1 cellular context compared by ENCODE assay signal in the genomic region with DNA sequence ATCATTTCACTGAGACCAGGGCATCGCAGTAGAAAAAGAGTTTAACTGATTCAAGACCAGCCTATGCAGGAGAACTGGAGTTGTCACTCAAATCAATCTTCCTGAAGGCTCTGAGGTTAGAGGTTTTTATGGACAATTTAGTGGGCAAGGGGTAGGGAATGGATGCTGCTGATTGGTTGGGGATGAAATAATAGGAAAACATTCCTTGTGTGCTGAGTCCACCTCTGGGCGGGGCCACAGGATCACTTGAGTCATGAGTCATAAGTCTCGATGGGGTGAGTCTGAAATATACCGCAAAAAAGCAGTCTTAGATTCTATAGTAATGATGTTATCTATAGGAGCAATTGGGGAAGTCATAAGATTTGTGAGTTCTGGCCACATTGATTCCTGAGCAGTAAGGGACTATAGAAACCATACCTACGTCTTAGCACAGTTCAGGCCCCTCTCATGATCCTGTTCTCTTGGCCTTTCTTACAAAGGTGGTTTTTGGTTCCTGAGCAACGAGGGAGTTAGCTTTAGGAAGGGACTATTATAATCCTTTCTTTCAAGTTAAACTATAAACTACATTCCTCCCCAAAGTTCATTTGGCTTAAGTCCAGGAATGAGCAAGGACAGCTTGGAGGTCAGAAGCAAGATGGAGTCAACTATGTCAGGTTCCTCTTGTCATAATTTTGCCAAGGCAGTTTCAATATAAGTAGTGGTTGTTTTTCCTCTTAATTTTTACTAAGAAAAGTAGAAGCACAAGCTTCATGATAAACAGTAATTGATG.
TF ChIP-seq lines count a peak whose summit lies in the region.

No MANE protein-coding gene starts in this region.

TF ChIP-seq in K562, 482 proteins besides CTCF, POLR2A, EP300 and RAD21 (continued from another document and continues in another):
- TF ChIP-seq, protein P1, sequence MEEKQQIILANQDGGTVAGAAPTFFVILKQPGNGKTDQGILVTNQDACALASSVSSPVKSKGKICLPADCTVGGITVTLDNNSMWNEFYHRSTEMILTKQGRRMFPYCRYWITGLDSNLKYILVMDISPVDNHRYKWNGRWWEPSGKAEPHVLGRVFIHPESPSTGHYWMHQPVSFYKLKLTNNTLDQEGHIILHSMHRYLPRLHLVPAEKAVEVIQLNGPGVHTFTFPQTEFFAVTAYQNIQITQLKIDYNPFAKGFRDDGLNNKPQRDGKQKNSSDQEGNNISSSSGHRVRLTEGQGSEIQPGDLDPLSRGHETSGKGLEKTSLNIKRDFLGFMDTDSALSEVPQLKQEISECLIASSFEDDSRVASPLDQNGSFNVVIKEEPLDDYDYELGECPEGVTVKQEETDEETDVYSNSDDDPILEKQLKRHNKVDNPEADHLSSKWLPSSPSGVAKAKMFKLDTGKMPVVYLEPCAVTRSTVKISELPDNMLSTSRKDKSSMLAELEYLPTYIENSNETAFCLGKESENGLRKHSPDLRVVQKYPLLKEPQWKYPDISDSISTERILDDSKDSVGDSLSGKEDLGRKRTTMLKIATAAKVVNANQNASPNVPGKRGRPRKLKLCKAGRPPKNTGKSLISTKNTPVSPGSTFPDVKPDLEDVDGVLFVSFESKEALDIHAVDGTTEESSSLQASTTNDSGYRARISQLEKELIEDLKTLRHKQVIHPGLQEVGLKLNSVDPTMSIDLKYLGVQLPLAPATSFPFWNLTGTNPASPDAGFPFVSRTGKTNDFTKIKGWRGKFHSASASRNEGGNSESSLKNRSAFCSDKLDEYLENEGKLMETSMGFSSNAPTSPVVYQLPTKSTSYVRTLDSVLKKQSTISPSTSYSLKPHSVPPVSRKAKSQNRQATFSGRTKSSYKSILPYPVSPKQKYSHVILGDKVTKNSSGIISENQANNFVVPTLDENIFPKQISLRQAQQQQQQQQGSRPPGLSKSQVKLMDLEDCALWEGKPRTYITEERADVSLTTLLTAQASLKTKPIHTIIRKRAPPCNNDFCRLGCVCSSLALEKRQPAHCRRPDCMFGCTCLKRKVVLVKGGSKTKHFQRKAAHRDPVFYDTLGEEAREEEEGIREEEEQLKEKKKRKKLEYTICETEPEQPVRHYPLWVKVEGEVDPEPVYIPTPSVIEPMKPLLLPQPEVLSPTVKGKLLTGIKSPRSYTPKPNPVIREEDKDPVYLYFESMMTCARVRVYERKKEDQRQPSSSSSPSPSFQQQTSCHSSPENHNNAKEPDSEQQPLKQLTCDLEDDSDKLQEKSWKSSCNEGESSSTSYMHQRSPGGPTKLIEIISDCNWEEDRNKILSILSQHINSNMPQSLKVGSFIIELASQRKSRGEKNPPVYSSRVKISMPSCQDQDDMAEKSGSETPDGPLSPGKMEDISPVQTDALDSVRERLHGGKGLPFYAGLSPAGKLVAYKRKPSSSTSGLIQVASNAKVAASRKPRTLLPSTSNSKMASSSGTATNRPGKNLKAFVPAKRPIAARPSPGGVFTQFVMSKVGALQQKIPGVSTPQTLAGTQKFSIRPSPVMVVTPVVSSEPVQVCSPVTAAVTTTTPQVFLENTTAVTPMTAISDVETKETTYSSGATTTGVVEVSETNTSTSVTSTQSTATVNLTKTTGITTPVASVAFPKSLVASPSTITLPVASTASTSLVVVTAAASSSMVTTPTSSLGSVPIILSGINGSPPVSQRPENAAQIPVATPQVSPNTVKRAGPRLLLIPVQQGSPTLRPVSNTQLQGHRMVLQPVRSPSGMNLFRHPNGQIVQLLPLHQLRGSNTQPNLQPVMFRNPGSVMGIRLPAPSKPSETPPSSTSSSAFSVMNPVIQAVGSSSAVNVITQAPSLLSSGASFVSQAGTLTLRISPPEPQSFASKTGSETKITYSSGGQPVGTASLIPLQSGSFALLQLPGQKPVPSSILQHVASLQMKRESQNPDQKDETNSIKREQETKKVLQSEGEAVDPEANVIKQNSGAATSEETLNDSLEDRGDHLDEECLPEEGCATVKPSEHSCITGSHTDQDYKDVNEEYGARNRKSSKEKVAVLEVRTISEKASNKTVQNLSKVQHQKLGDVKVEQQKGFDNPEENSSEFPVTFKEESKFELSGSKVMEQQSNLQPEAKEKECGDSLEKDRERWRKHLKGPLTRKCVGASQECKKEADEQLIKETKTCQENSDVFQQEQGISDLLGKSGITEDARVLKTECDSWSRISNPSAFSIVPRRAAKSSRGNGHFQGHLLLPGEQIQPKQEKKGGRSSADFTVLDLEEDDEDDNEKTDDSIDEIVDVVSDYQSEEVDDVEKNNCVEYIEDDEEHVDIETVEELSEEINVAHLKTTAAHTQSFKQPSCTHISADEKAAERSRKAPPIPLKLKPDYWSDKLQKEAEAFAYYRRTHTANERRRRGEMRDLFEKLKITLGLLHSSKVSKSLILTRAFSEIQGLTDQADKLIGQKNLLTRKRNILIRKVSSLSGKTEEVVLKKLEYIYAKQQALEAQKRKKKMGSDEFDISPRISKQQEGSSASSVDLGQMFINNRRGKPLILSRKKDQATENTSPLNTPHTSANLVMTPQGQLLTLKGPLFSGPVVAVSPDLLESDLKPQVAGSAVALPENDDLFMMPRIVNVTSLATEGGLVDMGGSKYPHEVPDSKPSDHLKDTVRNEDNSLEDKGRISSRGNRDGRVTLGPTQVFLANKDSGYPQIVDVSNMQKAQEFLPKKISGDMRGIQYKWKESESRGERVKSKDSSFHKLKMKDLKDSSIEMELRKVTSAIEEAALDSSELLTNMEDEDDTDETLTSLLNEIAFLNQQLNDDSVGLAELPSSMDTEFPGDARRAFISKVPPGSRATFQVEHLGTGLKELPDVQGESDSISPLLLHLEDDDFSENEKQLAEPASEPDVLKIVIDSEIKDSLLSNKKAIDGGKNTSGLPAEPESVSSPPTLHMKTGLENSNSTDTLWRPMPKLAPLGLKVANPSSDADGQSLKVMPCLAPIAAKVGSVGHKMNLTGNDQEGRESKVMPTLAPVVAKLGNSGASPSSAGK (IDR thresholded peaks at IDR 0.05): no peak
- TF ChIP-seq KHSRP (IDR thresholded peaks at IDR 0.05) (no peak), ZNF23 (CRISPR knock-in tag; IDR thresholded peaks at IDR 0.05) (peak; percentile 87), PCBP1 (IDR thresholded peaks at IDR 0.05; ENCODE audit: low read depth, low read length, poor library complexity, severe bottlenecking) (no peak), NCOA2 (IDR thresholded peaks at IDR 0.05; ENCODE audit: partially characterized antibody in 2 of 2) (no peak)
- TF ChIP-seq, protein P2, sequence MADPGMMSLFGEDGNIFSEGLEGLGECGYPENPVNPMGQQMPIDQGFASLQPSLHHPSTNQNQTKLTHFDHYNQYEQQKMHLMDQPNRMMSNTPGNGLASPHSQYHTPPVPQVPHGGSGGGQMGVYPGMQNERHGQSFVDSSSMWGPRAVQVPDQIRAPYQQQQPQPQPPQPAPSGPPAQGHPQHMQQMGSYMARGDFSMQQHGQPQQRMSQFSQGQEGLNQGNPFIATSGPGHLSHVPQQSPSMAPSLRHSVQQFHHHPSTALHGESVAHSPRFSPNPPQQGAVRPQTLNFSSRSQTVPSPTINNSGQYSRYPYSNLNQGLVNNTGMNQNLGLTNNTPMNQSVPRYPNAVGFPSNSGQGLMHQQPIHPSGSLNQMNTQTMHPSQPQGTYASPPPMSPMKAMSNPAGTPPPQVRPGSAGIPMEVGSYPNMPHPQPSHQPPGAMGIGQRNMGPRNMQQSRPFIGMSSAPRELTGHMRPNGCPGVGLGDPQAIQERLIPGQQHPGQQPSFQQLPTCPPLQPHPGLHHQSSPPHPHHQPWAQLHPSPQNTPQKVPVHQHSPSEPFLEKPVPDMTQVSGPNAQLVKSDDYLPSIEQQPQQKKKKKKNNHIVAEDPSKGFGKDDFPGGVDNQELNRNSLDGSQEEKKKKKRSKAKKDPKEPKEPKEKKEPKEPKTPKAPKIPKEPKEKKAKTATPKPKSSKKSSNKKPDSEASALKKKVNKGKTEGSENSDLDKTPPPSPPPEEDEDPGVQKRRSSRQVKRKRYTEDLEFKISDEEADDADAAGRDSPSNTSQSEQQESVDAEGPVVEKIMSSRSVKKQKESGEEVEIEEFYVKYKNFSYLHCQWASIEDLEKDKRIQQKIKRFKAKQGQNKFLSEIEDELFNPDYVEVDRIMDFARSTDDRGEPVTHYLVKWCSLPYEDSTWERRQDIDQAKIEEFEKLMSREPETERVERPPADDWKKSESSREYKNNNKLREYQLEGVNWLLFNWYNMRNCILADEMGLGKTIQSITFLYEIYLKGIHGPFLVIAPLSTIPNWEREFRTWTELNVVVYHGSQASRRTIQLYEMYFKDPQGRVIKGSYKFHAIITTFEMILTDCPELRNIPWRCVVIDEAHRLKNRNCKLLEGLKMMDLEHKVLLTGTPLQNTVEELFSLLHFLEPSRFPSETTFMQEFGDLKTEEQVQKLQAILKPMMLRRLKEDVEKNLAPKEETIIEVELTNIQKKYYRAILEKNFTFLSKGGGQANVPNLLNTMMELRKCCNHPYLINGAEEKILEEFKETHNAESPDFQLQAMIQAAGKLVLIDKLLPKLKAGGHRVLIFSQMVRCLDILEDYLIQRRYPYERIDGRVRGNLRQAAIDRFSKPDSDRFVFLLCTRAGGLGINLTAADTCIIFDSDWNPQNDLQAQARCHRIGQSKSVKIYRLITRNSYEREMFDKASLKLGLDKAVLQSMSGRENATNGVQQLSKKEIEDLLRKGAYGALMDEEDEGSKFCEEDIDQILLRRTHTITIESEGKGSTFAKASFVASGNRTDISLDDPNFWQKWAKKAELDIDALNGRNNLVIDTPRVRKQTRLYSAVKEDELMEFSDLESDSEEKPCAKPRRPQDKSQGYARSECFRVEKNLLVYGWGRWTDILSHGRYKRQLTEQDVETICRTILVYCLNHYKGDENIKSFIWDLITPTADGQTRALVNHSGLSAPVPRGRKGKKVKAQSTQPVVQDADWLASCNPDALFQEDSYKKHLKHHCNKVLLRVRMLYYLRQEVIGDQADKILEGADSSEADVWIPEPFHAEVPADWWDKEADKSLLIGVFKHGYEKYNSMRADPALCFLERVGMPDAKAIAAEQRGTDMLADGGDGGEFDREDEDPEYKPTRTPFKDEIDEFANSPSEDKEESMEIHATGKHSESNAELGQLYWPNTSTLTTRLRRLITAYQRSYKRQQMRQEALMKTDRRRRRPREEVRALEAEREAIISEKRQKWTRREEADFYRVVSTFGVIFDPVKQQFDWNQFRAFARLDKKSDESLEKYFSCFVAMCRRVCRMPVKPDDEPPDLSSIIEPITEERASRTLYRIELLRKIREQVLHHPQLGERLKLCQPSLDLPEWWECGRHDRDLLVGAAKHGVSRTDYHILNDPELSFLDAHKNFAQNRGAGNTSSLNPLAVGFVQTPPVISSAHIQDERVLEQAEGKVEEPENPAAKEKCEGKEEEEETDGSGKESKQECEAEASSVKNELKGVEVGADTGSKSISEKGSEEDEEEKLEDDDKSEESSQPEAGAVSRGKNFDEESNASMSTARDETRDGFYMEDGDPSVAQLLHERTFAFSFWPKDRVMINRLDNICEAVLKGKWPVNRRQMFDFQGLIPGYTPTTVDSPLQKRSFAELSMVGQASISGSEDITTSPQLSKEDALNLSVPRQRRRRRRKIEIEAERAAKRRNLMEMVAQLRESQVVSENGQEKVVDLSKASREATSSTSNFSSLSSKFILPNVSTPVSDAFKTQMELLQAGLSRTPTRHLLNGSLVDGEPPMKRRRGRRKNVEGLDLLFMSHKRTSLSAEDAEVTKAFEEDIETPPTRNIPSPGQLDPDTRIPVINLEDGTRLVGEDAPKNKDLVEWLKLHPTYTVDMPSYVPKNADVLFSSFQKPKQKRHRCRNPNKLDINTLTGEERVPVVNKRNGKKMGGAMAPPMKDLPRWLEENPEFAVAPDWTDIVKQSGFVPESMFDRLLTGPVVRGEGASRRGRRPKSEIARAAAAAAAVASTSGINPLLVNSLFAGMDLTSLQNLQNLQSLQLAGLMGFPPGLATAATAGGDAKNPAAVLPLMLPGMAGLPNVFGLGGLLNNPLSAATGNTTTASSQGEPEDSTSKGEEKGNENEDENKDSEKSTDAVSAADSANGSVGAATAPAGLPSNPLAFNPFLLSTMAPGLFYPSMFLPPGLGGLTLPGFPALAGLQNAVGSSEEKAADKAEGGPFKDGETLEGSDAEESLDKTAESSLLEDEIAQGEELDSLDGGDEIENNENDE (IDR thresholded peaks at IDR 0.05; ENCODE audit: low read depth, low read length): no peak
- TF ChIP-seq, protein P3, sequence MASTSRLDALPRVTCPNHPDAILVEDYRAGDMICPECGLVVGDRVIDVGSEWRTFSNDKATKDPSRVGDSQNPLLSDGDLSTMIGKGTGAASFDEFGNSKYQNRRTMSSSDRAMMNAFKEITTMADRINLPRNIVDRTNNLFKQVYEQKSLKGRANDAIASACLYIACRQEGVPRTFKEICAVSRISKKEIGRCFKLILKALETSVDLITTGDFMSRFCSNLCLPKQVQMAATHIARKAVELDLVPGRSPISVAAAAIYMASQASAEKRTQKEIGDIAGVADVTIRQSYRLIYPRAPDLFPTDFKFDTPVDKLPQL (IDR thresholded peaks at IDR 0.05; ENCODE audit: extremely low read depth, insufficient read length): no peak
- TF ChIP-seq, protein P4, sequence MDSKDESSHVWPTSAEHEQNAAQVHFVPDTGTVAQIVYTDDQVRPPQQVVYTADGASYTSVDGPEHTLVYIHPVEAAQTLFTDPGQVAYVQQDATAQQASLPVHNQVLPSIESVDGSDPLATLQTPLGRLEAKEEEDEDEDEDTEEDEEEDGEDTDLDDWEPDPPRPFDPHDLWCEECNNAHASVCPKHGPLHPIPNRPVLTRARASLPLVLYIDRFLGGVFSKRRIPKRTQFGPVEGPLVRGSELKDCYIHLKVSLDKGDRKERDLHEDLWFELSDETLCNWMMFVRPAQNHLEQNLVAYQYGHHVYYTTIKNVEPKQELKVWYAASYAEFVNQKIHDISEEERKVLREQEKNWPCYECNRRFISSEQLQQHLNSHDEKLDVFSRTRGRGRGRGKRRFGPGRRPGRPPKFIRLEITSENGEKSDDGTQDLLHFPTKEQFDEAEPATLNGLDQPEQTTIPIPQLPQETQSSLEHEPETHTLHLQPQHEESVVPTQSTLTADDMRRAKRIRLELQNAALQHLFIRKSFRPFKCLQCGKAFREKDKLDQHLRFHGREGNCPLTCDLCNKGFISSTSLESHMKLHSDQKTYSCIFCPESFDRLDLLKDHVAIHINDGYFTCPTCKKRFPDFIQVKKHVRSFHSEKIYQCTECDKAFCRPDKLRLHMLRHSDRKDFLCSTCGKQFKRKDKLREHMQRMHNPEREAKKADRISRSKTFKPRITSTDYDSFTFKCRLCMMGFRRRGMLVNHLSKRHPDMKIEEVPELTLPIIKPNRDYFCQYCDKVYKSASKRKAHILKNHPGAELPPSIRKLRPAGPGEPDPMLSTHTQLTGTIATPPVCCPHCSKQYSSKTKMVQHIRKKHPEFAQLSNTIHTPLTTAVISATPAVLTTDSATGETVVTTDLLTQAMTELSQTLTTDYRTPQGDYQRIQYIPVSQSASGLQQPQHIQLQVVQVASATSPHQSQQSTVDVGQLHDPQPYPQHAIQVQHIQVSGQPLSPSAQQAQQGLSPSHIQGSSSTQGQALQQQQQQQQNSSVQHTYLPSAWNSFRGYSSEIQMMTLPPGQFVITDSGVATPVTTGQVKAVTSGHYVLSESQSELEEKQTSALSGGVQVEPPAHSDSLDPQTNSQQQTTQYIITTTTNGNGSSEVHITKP (IDR thresholded peaks at IDR 0.05; ENCODE audit: partially characterized antibody): peak; percentile 69
- TF ChIP-seq, protein P5, sequence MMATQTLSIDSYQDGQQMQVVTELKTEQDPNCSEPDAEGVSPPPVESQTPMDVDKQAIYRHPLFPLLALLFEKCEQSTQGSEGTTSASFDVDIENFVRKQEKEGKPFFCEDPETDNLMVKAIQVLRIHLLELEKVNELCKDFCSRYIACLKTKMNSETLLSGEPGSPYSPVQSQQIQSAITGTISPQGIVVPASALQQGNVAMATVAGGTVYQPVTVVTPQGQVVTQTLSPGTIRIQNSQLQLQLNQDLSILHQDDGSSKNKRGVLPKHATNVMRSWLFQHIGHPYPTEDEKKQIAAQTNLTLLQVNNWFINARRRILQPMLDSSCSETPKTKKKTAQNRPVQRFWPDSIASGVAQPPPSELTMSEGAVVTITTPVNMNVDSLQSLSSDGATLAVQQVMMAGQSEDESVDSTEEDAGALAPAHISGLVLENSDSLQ (IDR thresholded peaks at IDR 0.05): peak; percentile 75
